Comparison of ENCODE assay signal across 11 cellular contexts in genomic region chr5:140331638-140332037, GRCh38. TPM values are rescaled to one million over a fixed set of nuclear protein-coding genes. Genes with fewer than 3 reads are reported as not detected.
"Had no signal": no experiment of that assay in that cellular context is flagged by ENCODE, and none has a peak within 500 bp of the region (broad histone marks: within the 10 kb centered on the region; RNA-seq: fewer than 3 reads in every experiment).

No MANE protein-coding gene starts in this region.

- DNase-seq: GM23248, GOT3, H7, HFFc6 had no signal

- H2AFZ ChIP-seq: GM23248 had no signal

- H3K9ac ChIP-seq: GM23248 had no signal

- H3K27ac ChIP-seq: GM23248, HL-60 had no signal

- ATAC-seq: HCT116, HepG2 had no signal

- H3K9me3 ChIP-seq: HAP-1 had no signal

- H3K4me3 ChIP-seq: GM23248, HAP-1 had no signal

- H3K36me3 ChIP-seq: HAP-1 had no signal

RNA-seq across cellular contexts. Expression of gene SLC4A9, which starts 28.4 kb away (rescaled TPM):
- total RNA-seq: GM23248, H4, H7, HepG2, HFFc6, HT1080 had no signal
- polyA plus RNA-seq: GM23248, HepG2, IgD-negative memory B cell had no signal
